25 cellular contexts compared by ENCODE assay signal in the genomic region with DNA sequence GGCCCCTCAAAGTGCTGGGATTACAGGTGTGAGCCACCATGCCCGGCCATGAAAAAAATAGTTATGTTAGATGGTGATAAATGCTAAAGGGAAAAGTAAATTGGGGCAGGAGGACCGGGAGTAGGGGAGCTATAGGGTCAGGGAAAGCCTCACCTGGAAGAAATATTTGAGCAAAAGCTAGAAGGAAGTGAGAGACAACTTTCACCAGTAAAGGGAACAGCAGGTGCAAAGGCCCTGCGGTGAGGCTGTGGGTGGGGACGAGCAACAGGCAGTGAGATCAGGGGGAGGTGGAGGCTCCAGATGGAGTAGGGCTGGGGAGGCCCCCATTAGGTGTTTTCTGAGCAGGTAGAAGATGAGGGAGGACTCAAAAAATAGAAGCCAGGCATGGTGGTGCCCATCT. TPM values are rescaled to one million over a fixed set of nuclear protein-coding genes. Genes with fewer than 3 reads are reported as not detected.
DNase-seq lines count a peak whose midpoint lies in the region; ATAC-seq, FAIRE-seq and TF ChIP-seq lines count a peak whose summit lies in the region.
"Had no signal": no experiment of that assay in that cellular context is flagged by ENCODE, and none has a peak within 500 bp of the region (broad histone marks: within the 10 kb centered on the region; RNA-seq: fewer than 3 reads in every experiment).

No MANE protein-coding gene starts in this region.

- TF ChIP-seq CTCF in GM06990 (IDR thresholded peaks at IDR 0.05; ENCODE audit: insufficient read depth, low read length, poor library complexity, severe bottlenecking) (no peak), IMR-90 (conservative IDR thresholded peaks at IDR 0.05; ENCODE audit: low read depth, low read length) (no peak), kidney (IDR thresholded peaks at IDR 0.05; ENCODE audit: borderline replicate concordance, extremely low read depth, insufficient read depth) (no peak), RWPE1 (conservative IDR thresholded peaks at IDR 0.05; ENCODE audit: low read depth) (no peak)

- no peaks in the 10 kb centered on the region for H3K9me3 ChIP-seq in IMR-90 (ENCODE audit: control insufficient read depth, insufficient read depth, low read length)
- no peaks in the 10 kb centered on the region for H3K9me3 ChIP-seq in kidney (ENCODE audit: control insufficient read depth in 1 of 2, low read length in 2 of 2)
- H3K9me3 ChIP-seq: heart right ventricle, left lung, upper lobe of left lung had no signal

- no peak overlapping the region for H3K4ac ChIP-seq in IMR-90 (ENCODE audit: low read depth, low read length)

- no peak overlapping the region for H4K8ac ChIP-seq in IMR-90 (ENCODE audit: low read depth in 2 of 2, low read length in 2 of 2)

- H3K18ac ChIP-seq in IMR-90 (ENCODE audit: low read depth, low read length) = no peak overlapping the region

- H3K56ac ChIP-seq in IMR-90 (ENCODE audit: extremely low read depth, insufficient read depth, low read length) = no peak overlapping the region

- H3K9ac ChIP-seq in IMR-90 (ENCODE audit: low read depth, low read length) (no peak overlapping the region), kidney (ENCODE audit: low read length in 2 of 2) (no peak overlapping the region)

- H2BK15ac ChIP-seq in IMR-90 (ENCODE audit: low read depth, low read length) = no peak overlapping the region

- 79% methylated on average over 2 of the region's 4 CpGs; no CpG with 5 or more reads in 1 of the 2 experiments for WGBS in IMR-90 (ENCODE audit: extremely low coverage in 2 of 2, insufficient read length in 1 of 2), 2 experiments

- H3K4me1 ChIP-seq in IMR-90 (ENCODE audit: control insufficient read depth, insufficient read depth, low read length) (peaks cover 4% of the 10 kb centered on the region), kidney (ENCODE audit: control insufficient read depth in 1 of 2, insufficient read depth in 1 of 2, low read depth in 1 of 2, low read length in 2 of 2) (peaks cover 0 to 3% of the 10 kb centered on the region in 2 donors)
- H3K4me1 ChIP-seq: heart right ventricle, left lung had no signal

- H3K36me3 ChIP-seq in GM06990 (ENCODE audit: control insufficient read depth, insufficient read depth, low read length) (no peaks in the 10 kb centered on the region), IMR-90 (ENCODE audit: control insufficient read depth, insufficient read depth, low read length) (no peaks in the 10 kb centered on the region), kidney (ENCODE audit: control insufficient read depth in 1 of 2, insufficient read depth in 2 of 2, low read length in 2 of 2) (no peaks in the 10 kb centered on the region)
- H3K36me3 ChIP-seq: heart right ventricle, left lung, upper lobe of left lung had no signal

- peaks cover 8% of the 10 kb centered on the region for H4K20me1 ChIP-seq in IMR-90 (ENCODE audit: insufficient read depth, low read length)

- no peak for ATAC-seq in IMR-90 (ENCODE audit: low read depth)
- ATAC-seq: heart right ventricle, left lung had no signal

- H3K9me1 ChIP-seq in IMR-90 (ENCODE audit: insufficient read depth, low read length) = peaks cover 5% of the 10 kb centered on the region

- in situ Hi-C loops in IMR-90 (cut with MboI; ENCODE audit: low sequenced_read_pairs) = loop anchor here (5.0 kb wide), 1 partner anchor 121 kb away; a partner anchor contains a TSS

- no peak overlapping the region for H4K91ac ChIP-seq in IMR-90 (ENCODE audit: insufficient read depth, low read depth, low read length)

- H4K5ac ChIP-seq in IMR-90 (ENCODE audit: low read depth, low read length) = no peak overlapping the region

- H3K4me3 Mint-ChIP-seq in activated T-helper 2 cell treated with anti-CD3 and anti-CD28 coated beads, Interferon-gamma antibody, Interleukin-2, Interleukin-4, amounts not matched to agents 10 μg/mL and 5 μg/mL and 100 μg/mL, durations not matched to agents 14 hours and 24 hours and 36 hours (ENCODE audit: low read depth) = no peak overlapping the region
- H3K4me3 Mint-ChIP-seq: nephron progenitor cell had no signal

- no peaks in the 10 kb centered on the region for H3K36me3 Mint-ChIP-seq in activated T-helper 2 cell treated with anti-CD3 and anti-CD28 coated beads, Interferon-gamma antibody, Interleukin-2, Interleukin-4, amounts not matched to agents 10 μg/mL and 5 μg/mL and 100 μg/mL, durations not matched to agents 14 hours and 24 hours and 36 hours (ENCODE audit: low read depth)

- H3K27ac Mint-ChIP-seq in activated T-helper 2 cell treated with anti-CD3 and anti-CD28 coated beads, Interferon-gamma antibody, Interleukin-2, Interleukin-4, amounts not matched to agents 10 μg/mL and 5 μg/mL and 100 μg/mL, durations not matched to agents 14 hours and 24 hours and 36 hours = no peak overlapping the region
- H3K27ac Mint-ChIP-seq: nephron progenitor cell had no signal

- dilution Hi-C loops in IMR-90 (cut with HindIII; ENCODE audit: low sequenced_read_pairs, unreplicated experiment) = loop anchor here (25.0 kb wide), 1 partner anchor 101 kb away; no protein-coding TSS in a partner anchor

- intact Hi-C loops in IMR-90 (cut with micrococcal nuclease) (no loop called here), kidney (cut with DNase I) (no loop called here)
- intact Hi-C loops in activated T-helper 2 cell treated with anti-CD3 and anti-CD28 coated beads, Interferon-gamma antibody, Interleukin-2, Interleukin-4, amounts not matched to agents 10 μg/mL and 5 μg/mL and 100 μg/mL, durations not matched to agents 14 hours and 24 hours and 36 hours (cut with micrococcal nuclease) = no loop called here

- FAIRE-seq in GM18507 (lab: Jason Lieb, UNC) (peak; percentile 75), kidney (lab: Jason Lieb, UNC) (no peak)
- FAIRE-seq: H54 had no signal

- no peaks in the 10 kb centered on the region for H3K9me3 Mint-ChIP-seq in activated T-helper 2 cell treated with anti-CD3 and anti-CD28 coated beads, Interferon-gamma antibody, Interleukin-2, Interleukin-4, amounts not matched to agents 10 μg/mL and 5 μg/mL and 100 μg/mL, durations not matched to agents 14 hours and 24 hours and 36 hours

- no peak overlapping the region for H2AK9ac ChIP-seq in IMR-90 (replicated peaks; ENCODE audit: low read depth, low read length, poor library complexity)

- H2BK120ac ChIP-seq in IMR-90 (ENCODE audit: low read depth, low read length) = no peak overlapping the region

- H2AFZ ChIP-seq in IMR-90 (replicated peaks; ENCODE audit: low read length, poor library complexity) = no peak overlapping the region

- no TSS peak for BruUV-seq in IMR-90 (replicated peaks; lab: Mats Ljungman, UMichigan)

- H3K23ac ChIP-seq in IMR-90 (ENCODE audit: low read depth, low read length) = no peak overlapping the region

- H3K27ac ChIP-seq in IMR-90 (ENCODE audit: insufficient read depth, low read length) (no peak overlapping the region), kidney (ENCODE audit: low read depth in 2 of 2, low read length in 2 of 2) (no peak overlapping the region), RWPE1 (no peak overlapping the region)
- H3K27ac ChIP-seq: heart right ventricle, left lung, upper lobe of left lung had no signal

- no peak overlapping the region; the same call in 1 of the 2 replicates for H3K4me3 ChIP-seq in GM06990 (replicated peaks; ENCODE audit: low read depth, low read length)
- no peak overlapping the region for H3K4me3 ChIP-seq in IMR-90 (ENCODE audit: insufficient read depth, low read depth, low read length)
- H3K4me3 ChIP-seq in kidney (ENCODE audit: low read length in 2 of 2) = no peak overlapping the region
- H3K4me3 ChIP-seq: heart right ventricle, left lung, upper lobe of left lung had no signal

- H3K27me3 ChIP-seq in GM06990 (replicated peaks; ENCODE audit: control insufficient read depth, insufficient read depth, low read length) (no peaks in the 10 kb centered on the region), IMR-90 (ENCODE audit: control insufficient read depth, insufficient read depth, low read length) (no peaks in the 10 kb centered on the region)
- H3K27me3 ChIP-seq: left lung, upper lobe of left lung had no signal

- DNase-seq in GM06990 (ENCODE audit: extremely low read depth, insufficient read length) (peak; percentile 70), GM18507 (ENCODE audit: extremely low spot score, insufficient read length, low read depth) (no peak), IMR-90 (no peak), kidney (peak; percentile 32), NCI-H1436 treated with DMSO at 0.1 percent for 48 hours (lab: John Stamatoyannopoulos, UW) (no peak), RWPE1 (ENCODE audit: low spot score) (no peak)
- no peak for DNase-seq in activated T-helper 2 cell treated with anti-CD3 and anti-CD28 coated beads, Interferon-gamma antibody, Interleukin-2, Interleukin-4, amounts not matched to agents 10 μg/mL and 5 μg/mL and 100 μg/mL, durations not matched to agents 14 hours and 24 hours and 36 hours (ENCODE audit: low spot score)
- DNase-seq: activated CD4-positive, alpha-beta T cell treated with anti-CD3 and anti-CD28 coated beads for 48 hours; activated CD8-positive, alpha-beta memory T cell treated with anti-CD3 and anti-CD28 coated beads, Interleukin-2, amount 50 U/mL, for 4 hours; activated gamma-delta T cell treated with Interleukin-2 at 50 U/mL for 16 hours; anterior cingulate cortex; caudate nucleus; COR-L47; DND-41; heart right ventricle; left lung; midbrain; NCI-H1417 treated with DMSO at 0.1 percent for 48 hours; NCI-H524 treated with DMSO at 0.1 percent for 48 hours; nephron progenitor cell; SHP77; stimulated activated CD4-positive, alpha-beta T cell treated with anti-CD3 and anti-CD28 coated beads, Interleukin-1b, Interleukin-23, amount 100 ng/mL, for 48 hours; T-helper 1 cell; upper lobe of left lung had no signal

- H3K14ac ChIP-seq in IMR-90 (replicated peaks; ENCODE audit: low read depth, low read length) = no peak overlapping the region

- POLR2A ChIA-PET in IMR-90 (lab: Charles Lee; ENCODE audit: unreplicated experiment) = no interaction called here
- POLR2A ChIA-PET in RWPE1 (lab: Yijun Ruan, JAX; ENCODE audit: low non-redundant PET) = no interaction called here

- H3K79me1 ChIP-seq in IMR-90 (ENCODE audit: low read depth in 1 of 2, low read length in 2 of 2) = peaks cover 31 to 44% of the 10 kb centered on the region in 2 experiments

- TF ChIP-seq POLR2A in IMR-90 (IDR thresholded peaks at IDR 0.05; ENCODE audit: low read depth, low read length) = no peak

- H2BK5ac ChIP-seq in IMR-90 (ENCODE audit: low read depth, low read length, poor library complexity, severe bottlenecking) = no peak overlapping the region

- no peaks in the 10 kb centered on the region for H3K27me3 Mint-ChIP-seq in activated T-helper 2 cell treated with anti-CD3 and anti-CD28 coated beads, Interferon-gamma antibody, Interleukin-2, Interleukin-4, amounts not matched to agents 10 μg/mL and 5 μg/mL and 100 μg/mL, durations not matched to agents 14 hours and 24 hours and 36 hours (ENCODE audit: low read depth)

- H3K4me2 ChIP-seq in IMR-90 (ENCODE audit: low read depth, low read length) = no peak overlapping the region

- TF ChIP-seq RAD21 in IMR-90 (IDR thresholded peaks at IDR 0.05; ENCODE audit: low read length) = no peak

- H3K4me1 Mint-ChIP-seq in activated T-helper 2 cell treated with anti-CD3 and anti-CD28 coated beads, Interferon-gamma antibody, Interleukin-2, Interleukin-4, amounts not matched to agents 10 μg/mL and 5 μg/mL and 100 μg/mL, durations not matched to agents 14 hours and 24 hours and 36 hours (ENCODE audit: low read depth) = peaks cover 13% of the 10 kb centered on the region

- 0 out of 2 replicates have a peak overlapping the region, but pooled peaks have one; percentile 14 for H2AK5ac ChIP-seq in IMR-90 (ENCODE audit: low read depth, low read length)

- H2BK20ac ChIP-seq in IMR-90 (ENCODE audit: low read depth, low read length) = no peak overlapping the region

- CTCF ChIA-PET in IMR-90 (lab: Yijun Ruan, JAX) (no interaction called here), RWPE1 (lab: Yijun Ruan, JAX) (interaction anchor here (0.6 to 0.7 kb wide), 2 partner anchors 487 to 1335 kb away, joined by 4 to 8 read pairs; no protein-coding TSS in a partner anchor)

RNA-seq across cellular contexts. Expression of a gene that starts 16.0 kb away (rescaled TPM):
- total RNA-seq in IMR-90 (2012; rRNA removed) = 40.0 and 47.5 TPM in 2 replicates
- polyA plus RNA-seq in IMR-90 (2012; rRNA removed) = 42.7 and 46.9 TPM in 2 replicates
- polyA plus RNA-seq in IMR-90 (2012; cell fraction: cytosol; rRNA removed) = 29.3 and 63.1 TPM in 2 replicates
- 24.3 and 25.0 TPM in 2 replicates for polyA plus RNA-seq in IMR-90 (2012; cell fraction: nucleus; rRNA removed; ENCODE audit: low replicate concordance)
- 10.6 TPM for total RNA-seq in kidney
- 17.1 TPM for polyA plus RNA-seq in kidney (ENCODE audit: insufficient read depth, low read depth, low replicate concordance)
- 7.4 and 8.7 TPM in 2 replicates for total RNA-seq in activated T-helper 2 cell treated with anti-CD3 and anti-CD28 coated beads, Interferon-gamma antibody, Interleukin-2, Interleukin-4, amounts not matched to agents 10 μg/mL and 5 μg/mL and 100 μg/mL, durations not matched to agents 14 hours and 24 hours and 36 hours

Comparison
In these comparisons a context has a peak if more than half of its experiments do, and no peak if none do; other contexts are left out.
1. DNase-seq: peak in GM06990 (single experiment) and kidney (single experiment); none in GM18507 (single experiment), IMR-90 (single experiment), NCI-H1436 treated with DMSO at 0.1 percent for 48 hours (single experiment), activated T-helper 2 cell treated with anti-CD3 and anti-CD28 coated beads, Interferon-gamma antibody, Interleukin-2, Interleukin-4, amounts not matched to agents 10 μg/mL and 5 μg/mL and 100 μg/mL, durations not matched to agents 14 hours and 24 hours and 36 hours (single experiment) and RWPE1 (single experiment).